9 cellular contexts compared by ENCODE assay signal in genomic region chr1:198651685-198652400, GRCh38. TPM values are rescaled to one million over a fixed set of nuclear protein-coding genes. Genes with fewer than 3 reads are reported as not detected.
DNase-seq lines count a peak whose midpoint lies in the region; ATAC-seq, FAIRE-seq and TF ChIP-seq lines count a peak whose summit lies in the region.
"Had no signal": no experiment of that assay in that cellular context is flagged by ENCODE, and none has a peak within 500 bp of the region (broad histone marks: within the 10 kb centered on the region; RNA-seq: fewer than 3 reads in every experiment).

No MANE protein-coding gene starts in this region.

- peaks cover 22% of the 10 kb centered on the region for H3K36me3 Mint-ChIP-seq in IgD-negative memory B cell
- H3K36me3 Mint-ChIP-seq in effector memory CD8-positive, alpha-beta T cell (ENCODE audit: insufficient read depth), result peaks cover 95% of the 10 kb centered on the region

- no peak overlapping the region for H3K4me3 ChIP-seq in H7 (ENCODE audit: insufficient read depth, low read depth, low read length)

- no peaks in the 10 kb centered on the region for H3K36me3 ChIP-seq in H7 (replicated peaks; ENCODE audit: control insufficient read depth, insufficient read depth, low read length)

- no peaks in the 10 kb centered on the region for H3K9me3 Mint-ChIP-seq in IgD-negative memory B cell
- no peaks in the 10 kb centered on the region for H3K9me3 Mint-ChIP-seq in effector memory CD8-positive, alpha-beta T cell

- peak; percentile 47 for ATAC-seq in GM21515 (IDR thresholded peaks at IDR 0.05; ENCODE audit: unreplicated experiment)
- ATAC-seq in effector memory CD8-positive, alpha-beta T cell (replicated peaks), result no peak

- peak overlapping the region; percentile 59 to 89 (median 85) for H3K27ac Mint-ChIP-seq in IgD-negative memory B cell
- peak overlapping the region; percentile 85 to 91 for H3K27ac Mint-ChIP-seq in effector memory CD8-positive, alpha-beta T cell

- peak overlapping the region; percentile 65 to 94 (median 78) for H3K4me3 Mint-ChIP-seq in IgD-negative memory B cell
- peak overlapping the region; percentile 71 to 94 for H3K4me3 Mint-ChIP-seq in effector memory CD8-positive, alpha-beta T cell

- no peaks in the 10 kb centered on the region for H3K27me3 Mint-ChIP-seq in IgD-negative memory B cell
- no peaks in the 10 kb centered on the region for H3K27me3 Mint-ChIP-seq in effector memory CD8-positive, alpha-beta T cell

- FAIRE-seq in GM12891 (lab: Jason Lieb, UNC), result peak; percentile 91

- H3K27me3 ChIP-seq in H7 (ENCODE audit: control insufficient read depth, insufficient read depth, low read length), result no peaks in the 10 kb centered on the region

- peaks cover 61 to 67% (median 65%) of the 10 kb centered on the region in 3 donors for H3K4me1 Mint-ChIP-seq in IgD-negative memory B cell
- H3K4me1 Mint-ChIP-seq in effector memory CD8-positive, alpha-beta T cell (ENCODE audit: low read depth in 2 of 2), result peaks cover 46 to 69% of the 10 kb centered on the region in 2 donors

- TF ChIP-seq POLR2A in GM12891 (IDR thresholded peaks at IDR 0.05; ENCODE audit: low read depth, low read length), result no peak

- no peak for DNase-seq in GM12891 (ENCODE audit: insufficient read length, low spot score)
- DNase-seq in effector memory CD8-positive, alpha-beta T cell, result no peak
- DNase-seq in H7, result no peak
- no peak for DNase-seq in NCI-H69 (lab: John Stamatoyannopoulos, UW)
- DNase-seq in NCI-H2029 (lab: John Stamatoyannopoulos, UW), result no peak
- DNase-seq in NCI-H2196 treated with DMSO at 0.1 percent for 48 hours (lab: John Stamatoyannopoulos, UW; ENCODE audit: unreplicated experiment), result no peak
- DNase-seq: stimulated activated CD4-positive, alpha-beta T cell treated with anti-CD3 and anti-CD28 coated beads, Interleukin-2, amount 100 ng/mL, for 48 hours had no signal

TF ChIP-seq in GM12891, 5 proteins besides CTCF, POLR2A, EP300 and RAD21:
- TF ChIP-seq POLR2AphosphoS5 (IDR thresholded peaks at IDR 0.05; ENCODE audit: low read depth, low read length) (no peak), PAX5 (IDR thresholded peaks at IDR 0.05; ENCODE audit: insufficient read depth, low read length, severe bottlenecking) (no peak), TAF1 (IDR thresholded peaks at IDR 0.05; ENCODE audit: low read depth, low read length) (no peak), POU2F2 (IDR thresholded peaks at IDR 0.05; ENCODE audit: low read depth, low read length) (no peak), SPI1 (IDR thresholded peaks at IDR 0.05; ENCODE audit: low read depth, low read length) (no peak)

RNA-seq across cellular contexts. Expression of gene PTPRC, which starts 13.0 kb away (rescaled TPM):
- 55.1 TPM for polyA plus RNA-seq in GM12891 (2012; ENCODE audit: low read depth, missing spikeins)
- 744 TPM for polyA plus RNA-seq in IgD-negative memory B cell
- total RNA-seq in H7 (2014; rRNA removed; shearing (Covaris generic)), result not detected in 2 replicates
